In the genomic region with DNA sequence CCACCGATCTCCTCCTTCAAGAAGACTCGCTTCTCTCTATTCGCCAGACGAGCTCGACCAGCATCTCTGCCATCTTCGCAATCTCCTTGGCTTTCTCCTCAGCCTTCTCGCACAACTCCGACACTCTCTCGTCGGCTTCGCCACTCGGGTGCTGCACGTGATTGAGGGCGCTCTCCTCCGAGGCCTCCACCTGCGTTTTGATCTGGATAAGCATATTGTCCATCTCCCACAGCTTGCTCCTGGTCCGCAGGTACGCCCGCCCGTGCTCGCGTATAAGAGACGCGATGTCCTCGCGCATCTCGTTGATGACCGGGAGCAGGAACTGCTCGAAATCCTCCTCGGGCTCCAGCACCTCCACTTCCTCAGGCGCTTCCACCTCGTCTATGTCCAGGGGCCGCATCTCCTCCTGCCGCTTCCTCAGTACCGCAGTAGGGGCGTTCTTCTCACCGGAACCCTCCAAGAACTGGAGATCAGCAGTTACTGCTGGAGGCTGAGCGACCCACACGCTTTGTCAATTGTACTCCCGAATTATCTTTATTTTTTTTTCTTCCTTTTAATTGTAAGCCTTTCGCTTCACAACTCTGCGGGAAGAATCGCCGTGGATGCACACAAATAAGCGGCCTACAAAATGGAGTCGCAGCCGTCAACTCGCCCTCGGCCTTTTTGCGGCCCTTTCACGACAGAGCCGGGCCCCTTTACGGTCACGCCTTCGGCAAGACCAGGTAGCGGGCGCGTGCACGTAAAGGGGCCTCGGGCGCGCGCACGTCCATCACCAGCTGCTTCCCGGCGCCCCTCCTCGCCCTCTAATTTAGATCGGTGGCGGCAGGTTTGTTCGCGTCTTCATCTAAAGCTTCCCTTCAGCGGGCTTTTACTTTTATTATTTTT, we compare ENCODE assay signal across 8 cellular contexts. TPM values are rescaled to one million over a fixed set of nuclear protein-coding genes. Genes with fewer than 3 reads are reported as not detected.
A peak's percentile ranks its signal among the peaks of the same experiment; 100 is the strongest.
DNase-seq lines count a peak whose midpoint lies in the region; ATAC-seq and TF ChIP-seq lines count a peak whose summit lies in the region.

TSS of gene MRFAP1L1 (minus strand) at position 636 of the 885 bp plus-strand sequence. CDS start at position 400, 236 bp downstream.

- peaks cover 41 to 49% (median 44%) of the 10 kb centered on the region in 3 donors for H3K4me1 Mint-ChIP-seq in IgD-negative memory B cell

- DNase-seq in D341Med (ENCODE audit: low spot score) (peak; percentile 97), OCI-M1 (lab: John Stamatoyannopoulos, UW) (peak; percentile 97), activated T-cell treated with anti-CD3 and anti-CD28 coated beads for 4 hours (peak; percentile 94), epithelial cell of esophagus (ENCODE audit: low read depth) (peak; percentile 98)
- peak; percentile 96 to 97 for DNase-seq in stimulated activated CD8-positive, alpha-beta memory T cell treated with anti-CD3 and anti-CD28 coated beads, Interleukin-2, amount 100 ng/mL, for 48 hours (ENCODE audit: low read depth in 2 of 2)

- H3K4me1 ChIP-seq in mononuclear cell (ENCODE audit: insufficient read depth, low read length): peaks cover 40% of the 10 kb centered on the region

- H3K27ac Mint-ChIP-seq in IgD-negative memory B cell: peak within 1 kb of the TSS; percentile 96 to 98 (median 97)

- TF ChIP-seq CTCF in epithelial cell of esophagus (IDR thresholded peaks at IDR 0.05; ENCODE audit: insufficient read depth, low read depth, low read length, missing control alignments): peak; percentile 16

- peak; percentile 50 for ATAC-seq in GM21526 (IDR thresholded peaks at IDR 0.05; ENCODE audit: low FRiP score, unreplicated experiment)

- no peaks in the 10 kb centered on the region for H3K27me3 Mint-ChIP-seq in IgD-negative memory B cell

- H3K4me3 Mint-ChIP-seq in IgD-negative memory B cell: peak within 1 kb of the TSS; percentile 91 to 100 (median 98)

- H3K9me3 Mint-ChIP-seq in IgD-negative memory B cell: peaks cover 3 to 5% (median 5%) of the 10 kb centered on the region in 3 donors

- H3K9me3 ChIP-seq in mononuclear cell (ENCODE audit: low read depth, low read length): no peaks in the 10 kb centered on the region

- no peaks in the 10 kb centered on the region for H3K27me3 ChIP-seq in mononuclear cell (ENCODE audit: insufficient read depth, low read length)

- H3K4me3 ChIP-seq in epithelial cell of esophagus (ENCODE audit: low read length): peak within 1 kb of the TSS; percentile 88
- H3K4me3 ChIP-seq in mononuclear cell (ENCODE audit: low read length): peak within 1 kb of the TSS; percentile 90

- peaks cover 21% of the 10 kb centered on the region for H3K36me3 Mint-ChIP-seq in IgD-negative memory B cell

RNA-seq across cellular contexts. Expression of gene MRFAP1L1, which starts in this region (rescaled TPM):
- polyA plus RNA-seq in IgD-negative memory B cell: 69.2 TPM
- 42.8 TPM for total RNA-seq in mononuclear cell

Comparison
In these comparisons a context has a peak if more than half of its experiments do, and no peak if none do; other contexts are left out.
1. Peak in every context shown above with its lines: DNase-seq, ATAC-seq and H3K4me3 ChIP-seq.